In genomic region chr4:128519163-128519810, GRCh38 we compare ENCODE assay signal across 2 cellular contexts.
TF ChIP-seq lines count a peak whose summit lies in the region.

No MANE protein-coding gene starts in this region.

TF ChIP-seq in IMR-90, 13 proteins besides CTCF, POLR2A, EP300 and RAD21:
- no peak for TF ChIP-seq RFX5 (IDR thresholded peaks at IDR 0.05; ENCODE audit: low read depth, low read length)
- TF ChIP-seq FOS (IDR thresholded peaks at IDR 0.05; ENCODE audit: low read depth, low read length) = no peak
- no peak for TF ChIP-seq USF2 (IDR thresholded peaks at IDR 0.05; ENCODE audit: low read depth, low read length)

TF ChIP-seq in K562, 482 proteins besides CTCF, POLR2A, EP300 and RAD21:
- peak; percentile 40; the same call in 1 of the 2 replicates for TF ChIP-seq NFIC (IDR thresholded peaks at IDR 0.05)
- TF ChIP-seq ZBTB40 (IDR thresholded peaks at IDR 0.05) = peak; percentile 92
- peak; percentile 46; the same call in 1 of the 2 replicates for TF ChIP-seq ZBTB40 (CRISPR knock-in tag; IDR thresholded peaks at IDR 0.05)
- no peak for TF ChIP-seq KAT7 (CRISPR knock-in tag; IDR thresholded peaks at IDR 0.05; ENCODE audit: borderline replicate concordance)
